ENCODE assay signal across 8 cellular contexts in the genomic region with DNA sequence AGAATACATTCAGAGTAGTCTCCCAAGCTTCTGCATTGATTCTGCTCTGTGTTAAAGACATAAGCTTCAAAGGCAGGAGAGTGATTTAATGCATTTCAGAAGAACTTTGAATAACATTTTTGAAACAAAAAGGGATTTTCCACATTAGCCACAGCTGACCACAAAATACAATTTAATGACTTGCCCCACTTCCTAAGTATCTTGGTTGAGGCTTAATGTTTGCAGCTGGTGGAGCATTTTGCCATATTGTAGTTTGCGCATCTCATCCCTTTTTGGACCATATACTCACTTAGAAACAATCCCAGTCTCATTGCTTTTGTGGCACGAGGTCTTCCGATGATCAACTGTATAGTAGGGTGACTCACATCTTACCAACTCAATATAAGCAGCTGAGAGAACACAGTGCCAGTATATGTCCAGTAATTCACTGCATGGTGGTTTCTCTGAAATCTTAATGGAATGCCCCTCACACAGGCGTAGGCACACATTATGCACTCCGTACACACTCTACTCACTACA.
DNase-seq lines count a peak whose midpoint lies in the region; ATAC-seq, FAIRE-seq and TF ChIP-seq lines count a peak whose summit lies in the region.

No MANE protein-coding gene starts in this region.

- ATAC-seq in GM19452 (IDR thresholded peaks at IDR 0.05; ENCODE audit: unreplicated experiment) = peak; percentile 70
- peak; percentile 52 for ATAC-seq in HG03469 (IDR thresholded peaks at IDR 0.05; ENCODE audit: unreplicated experiment)
- no peak for ATAC-seq in GM19328 (IDR thresholded peaks at IDR 0.05; ENCODE audit: unreplicated experiment)

- no peaks in the 10 kb centered on the region for H3K36me3 Mint-ChIP-seq in astrocyte (ENCODE audit: low read depth, unreplicated experiment)
- H3K36me3 Mint-ChIP-seq in stimulated activated naive CD8-positive, alpha-beta T cell treated with anti-CD3 and anti-CD28 coated beads, Interleukin-15, Interleukin-2, amounts not matched to agents 100 ng/mL and 50 ng/mL, for 24 hours (ENCODE audit: low read depth) = no peaks in the 10 kb centered on the region

- peak overlapping the region; percentile 69 for H3K4me2 ChIP-seq in astrocyte (ENCODE audit: low read length)

- H3K27me3 ChIP-seq in astrocyte (ENCODE audit: insufficient read depth, low read length) = no peaks in the 10 kb centered on the region

- no peaks in the 10 kb centered on the region for H4K20me1 ChIP-seq in astrocyte (ENCODE audit: insufficient read depth, low read length)

- H3K4me3 ChIP-seq in astrocyte (ENCODE audit: insufficient read depth, low read depth, low read length) = no peak overlapping the region

- DNase-seq in AG20443 (ENCODE audit: low spot score) (peak; percentile 12), astrocyte (ENCODE audit: low read depth) (peak; percentile 94), NCI-H2107 (lab: John Stamatoyannopoulos, UW) (no peak), NCI-H1048 (lab: John Stamatoyannopoulos, UW) (no peak)

- H3K9ac ChIP-seq in astrocyte (ENCODE audit: low read length) = peak overlapping the region; percentile 49

- H3K36me3 ChIP-seq in astrocyte (ENCODE audit: insufficient read depth, low read length) = no peaks in the 10 kb centered on the region

- H3K4me3 Mint-ChIP-seq in astrocyte (ENCODE audit: unreplicated experiment) = no peak overlapping the region
- peak overlapping the region; percentile 76 for H3K4me3 Mint-ChIP-seq in stimulated activated naive CD8-positive, alpha-beta T cell treated with anti-CD3 and anti-CD28 coated beads, Interleukin-15, Interleukin-2, amounts not matched to agents 100 ng/mL and 50 ng/mL, for 24 hours

- H3K27ac Mint-ChIP-seq in astrocyte (ENCODE audit: unreplicated experiment) = peak overlapping the region; percentile 86
- H3K27ac Mint-ChIP-seq in stimulated activated naive CD8-positive, alpha-beta T cell treated with anti-CD3 and anti-CD28 coated beads, Interleukin-15, Interleukin-2, amounts not matched to agents 100 ng/mL and 50 ng/mL, for 24 hours = peak overlapping the region; percentile 97

- no peak for TF ChIP-seq CTCF in astrocyte (IDR thresholded peaks at IDR 0.05; ENCODE audit: insufficient read depth, low read depth, low read length)

- H3K27me3 Mint-ChIP-seq in astrocyte (ENCODE audit: low read depth, unreplicated experiment) = no peaks in the 10 kb centered on the region
- H3K27me3 Mint-ChIP-seq in stimulated activated naive CD8-positive, alpha-beta T cell treated with anti-CD3 and anti-CD28 coated beads, Interleukin-15, Interleukin-2, amounts not matched to agents 100 ng/mL and 50 ng/mL, for 24 hours = no peaks in the 10 kb centered on the region

- peak overlapping the region; percentile 86 for H3K27ac ChIP-seq in astrocyte (ENCODE audit: low read depth, low read length)

- no peaks in the 10 kb centered on the region for H3K9me3 ChIP-seq in astrocyte (ENCODE audit: insufficient read depth, low read depth, low read length)

- no peak overlapping the region for H2AFZ ChIP-seq in astrocyte (ENCODE audit: low read depth, low read length)

- peaks cover 30% of the 10 kb centered on the region for H3K4me1 ChIP-seq in astrocyte (ENCODE audit: insufficient read depth, low read length)

- no peak for FAIRE-seq in astrocyte (lab: Jason Lieb, UNC)

- no peaks in the 10 kb centered on the region for H3K9me3 Mint-ChIP-seq in astrocyte (ENCODE audit: unreplicated experiment)
- peaks cover 4% of the 10 kb centered on the region for H3K9me3 Mint-ChIP-seq in stimulated activated naive CD8-positive, alpha-beta T cell treated with anti-CD3 and anti-CD28 coated beads, Interleukin-15, Interleukin-2, amounts not matched to agents 100 ng/mL and 50 ng/mL, for 24 hours

- H3K4me1 Mint-ChIP-seq in astrocyte (ENCODE audit: low read depth, unreplicated experiment) = peaks cover 34% of the 10 kb centered on the region
- H3K4me1 Mint-ChIP-seq in stimulated activated naive CD8-positive, alpha-beta T cell treated with anti-CD3 and anti-CD28 coated beads, Interleukin-15, Interleukin-2, amounts not matched to agents 100 ng/mL and 50 ng/mL, for 24 hours (ENCODE audit: low read depth) = peaks cover 69% of the 10 kb centered on the region

- no peaks in the 10 kb centered on the region for H3K79me2 ChIP-seq in astrocyte (ENCODE audit: insufficient read depth, low read length)

Comparison
In these comparisons a context has a peak if more than half of its experiments do, and no peak if none do; other contexts are left out.
1. DNase-seq: peak in AG20443 (single experiment) and astrocyte (single experiment); none in NCI-H2107 (single experiment) and NCI-H1048 (single experiment).